In genomic region chr12:130196827-130197226, GRCh38 we compare ENCODE assay signal across 25 cellular contexts.
DNase-seq lines count a peak whose midpoint lies in the region; ATAC-seq and TF ChIP-seq lines count a peak whose summit lies in the region.
"Had no signal": no experiment of that assay in that cellular context is flagged by ENCODE, and none has a peak within 500 bp of the region (broad histone marks: within the 10 kb centered on the region; RNA-seq: fewer than 3 reads in every experiment).

No MANE protein-coding gene starts in this region.

- no peak for ATAC-seq in GM21390 (IDR thresholded peaks at IDR 0.05; ENCODE audit: unreplicated experiment)
- ATAC-seq: GM12878, Right ventricle myocardium inferior had no signal

- H3K27ac ChIP-seq in VCaP, result no peak overlapping the region
- H3K27ac ChIP-seq: HL-60, PC-9, SJCRH30 had no signal

- DNase-seq in ecto neural progenitor cell (ENCODE audit: low spot score), result peak; percentile 45
- DNase-seq in left kidney (ENCODE audit: low read depth, low spot score), result peak; percentile 53
- DNase-seq in NCI-H510A treated with DMSO at 0.1 percent for 48 hours (lab: John Stamatoyannopoulos, UW), result no peak
- no peak for DNase-seq in HCEC 1CT
- DNase-seq in NCI-H2171 treated with DMSO at 0.1 percent for 48 hours (lab: John Stamatoyannopoulos, UW), result no peak
- DNase-seq: C1 segment of cervical spinal cord; CD4-positive, alpha-beta memory T cell; COR-L47; EL; GDM1; NCI-H1092; NCI-H1417 treated with DMSO at 0.1 percent for 48 hours; NCI-H1694 treated with DMSO at 0.1 percent for 48 hours; NCI-H2081; NCI-H2171; NCI-H345; NCI-H524; NCI-H748 treated with DMSO at 0.1 percent for 48 hours; PC-9; SJCRH30 had no signal

- peak; percentile 27; the same call in 1 of the 2 replicates for TF ChIP-seq CTCF in VCaP (conservative IDR thresholded peaks at IDR 0.05)

Comparison
In these comparisons a context has a peak if more than half of its experiments do, and no peak if none do; other contexts are left out.
1. DNase-seq: peak in ecto neural progenitor cell (single experiment) and left kidney (single experiment); none in NCI-H510A treated with DMSO at 0.1 percent for 48 hours (single experiment), HCEC 1CT (single experiment) and NCI-H2171 treated with DMSO at 0.1 percent for 48 hours (single experiment).